ENCODE assay signal across 16 cellular contexts in genomic region chr4:10506077-10506476, GRCh38. TPM values are rescaled to one million over a fixed set of nuclear protein-coding genes. Genes with fewer than 3 reads are reported as not detected.
DNase-seq lines count a peak whose midpoint lies in the region; ATAC-seq and TF ChIP-seq lines count a peak whose summit lies in the region.
"Had no signal": no experiment of that assay in that cellular context is flagged by ENCODE, and none has a peak within 500 bp of the region (broad histone marks: within the 10 kb centered on the region; RNA-seq: fewer than 3 reads in every experiment).

No MANE protein-coding gene starts in this region.

- no peak overlapping the region for H2BK120ac ChIP-seq in H9 (ENCODE audit: low read depth, low read length, poor library complexity, severe bottlenecking)

- H4K20me1 ChIP-seq in HCT116 (ENCODE audit: insufficient read depth) (no peaks in the 10 kb centered on the region), H9 (ENCODE audit: control insufficient read depth, insufficient read depth, insufficient read length) (no peaks in the 10 kb centered on the region)

- H3K9ac ChIP-seq in HCT116 (ENCODE audit: low read length) (no peak overlapping the region), H9 (ENCODE audit: extremely low read depth, insufficient read length, low read length) (no peak overlapping the region)
- H3K9ac ChIP-seq: GM23248 had no signal

- no peak overlapping the region for H3K18ac ChIP-seq in H9 (ENCODE audit: insufficient read length, low read depth, low read length)

- H3K27me3 ChIP-seq in HCT116 (ENCODE audit: insufficient read depth, low read length) (no peaks in the 10 kb centered on the region), H9 (ENCODE audit: insufficient read depth, low read length) (no peaks in the 10 kb centered on the region)

- peaks cover 0 to 6% (median 0%) of the 10 kb centered on the region in 3 donors for H3K27me3 Mint-ChIP-seq in naive B cell
- peaks cover 13% of the 10 kb centered on the region for H3K27me3 Mint-ChIP-seq in H9 (ENCODE audit: low read depth)

- H2BK5ac ChIP-seq in H9 (ENCODE audit: insufficient read length, low read length), result no peak overlapping the region

- H3K9me3 Mint-ChIP-seq in naive B cell, result peaks cover 0 to 23% (median 13%) of the 10 kb centered on the region in 7 donors
- H3K9me3 Mint-ChIP-seq in H9, result peaks cover 0 to 4% of the 10 kb centered on the region in 2 experiments; a peak in 1 of 5 replicates

- no peak overlapping the region for H3K4me3 ChIP-seq in HCT116 (replicated peaks in 1 of 2; ENCODE audit: low read depth in 1 of 2, low read length in 2 of 2)
- H3K4me3 ChIP-seq: GM23248 had no signal

- H3K4me1 Mint-ChIP-seq in naive B cell (peaks cover 4 to 5% (median 4%) of the 10 kb centered on the region in 3 donors), H9 (peaks cover 3 to 6% of the 10 kb centered on the region in 2 experiments)

- H3K23me2 ChIP-seq in H9 (ENCODE audit: insufficient read length, low read depth, low read length, poor library complexity, severe bottlenecking), result no peaks in the 10 kb centered on the region

- CTCF ChIA-PET in HCT116 (lab: Charles Lee), result no interaction called here

- no peak overlapping the region for H3K14ac ChIP-seq in H9 (ENCODE audit: insufficient read depth, low read length)

- no CpG with 5 or more reads among the region's 4 CpGs for WGBS in H9 (ENCODE audit: extremely low coverage, insufficient read length, low lambda C conversion rate)

- peaks cover 0 to 5% of the 10 kb centered on the region in 2 donors for H3K36me3 Mint-ChIP-seq in naive B cell
- H3K36me3 Mint-ChIP-seq in H9 (ENCODE audit: insufficient read depth in 1 of 3, low read depth in 3 of 3), result no peaks in the 10 kb centered on the region

- H3K27ac Mint-ChIP-seq in naive B cell, result peak overlapping the region in 1 of 6 donors; percentile 36
- H3K27ac Mint-ChIP-seq in H9, result no peak overlapping the region
- H3K27ac Mint-ChIP-seq: T-helper 1 cell treated with Interleukin-12 subunit alpha and Interleukin-12 subunit beta and Interleukin-4 antibody, amounts not matched to agents 30 μg/mL and 1 μg/mL, for 36 hours had no signal

- H3K79me1 ChIP-seq in H9 (ENCODE audit: insufficient read depth, low read depth, low read length, poor library complexity, severe bottlenecking), result no peaks in the 10 kb centered on the region

- no peak overlapping the region for H4K91ac ChIP-seq in H9 (ENCODE audit: insufficient read length, low read depth, low read length)

- POLR2A ChIA-PET in HCT116 (lab: Charles Lee), result no interaction called here

- no peak overlapping the region for H2BK20ac ChIP-seq in H9 (ENCODE audit: low read depth, low read length, poor library complexity, severe bottlenecking)

- DNase-seq in HCT116 (ENCODE audit: low read depth, low spot score) (no peak), MV-4-11 (lab: John Stamatoyannopoulos, UW) (peak; percentile 56), SKM-1 treated with dmso at 0.1 percent for 144 hours (lab: John Stamatoyannopoulos, UW; ENCODE audit: unreplicated experiment) (peak; percentile 49), naive B cell (no peak), HCEC 1CT (no peak), NCI-H446 (lab: John Stamatoyannopoulos, UW) (no peak), epidermal melanocyte (ENCODE audit: insufficient read length, low spot score) (no peak), H9 (no peak)
- DNase-seq: C1 segment of cervical spinal cord, DMS79, GM23248, NCI-H1105, NCI-H187, NCI-H345, NCI-H69 had no signal

- no peak overlapping the region for H3K56ac ChIP-seq in H9 (ENCODE audit: insufficient read length, low read depth, low read length)

- H3K23ac ChIP-seq in H9 (ENCODE audit: insufficient read length, low read depth, low read length), result no peak overlapping the region

- intact Hi-C loops in HCT116 (cut with micrococcal nuclease), result no loop called here

- TF ChIP-seq POLR2A in HCT116 (IDR thresholded peaks at IDR 0.05; ENCODE audit: borderline replicate concordance, extremely low read depth, insufficient read depth, insufficient read length), result no peak

- RAD21 ChIA-PET in HCT116 (lab: Charles Lee; ENCODE audit: low non-redundant PET in 1 of 2, low total read pairs in 2 of 2, uncharacterized antibody in 2 of 2, unreplicated experiment in 2 of 2), result no interaction called here

- H3K79me2 ChIP-seq in HCT116 (ENCODE audit: insufficient read depth, low read length) (no peaks in the 10 kb centered on the region), H9 (ENCODE audit: insufficient read depth, low read length) (no peaks in the 10 kb centered on the region)

- H3T11ph ChIP-seq in H9 (ENCODE audit: low read length), result no peak overlapping the region

- H3K4me3 Mint-ChIP-seq in naive B cell, result no peak overlapping the region
- H3K4me3 Mint-ChIP-seq in H9, result no peak overlapping the region
- H3K4me3 Mint-ChIP-seq: T-helper 1 cell treated with Interleukin-12 subunit alpha and Interleukin-12 subunit beta and Interleukin-4 antibody, amounts not matched to agents 30 μg/mL and 1 μg/mL, for 36 hours had no signal

- no peak overlapping the region for H4K5ac ChIP-seq in H9 (ENCODE audit: insufficient read length, low read depth, low read length)

- H3K4me2 ChIP-seq in HCT116 (ENCODE audit: low read length) (no peak overlapping the region), H9 (ENCODE audit: insufficient read depth, insufficient read length, low read length) (no peak overlapping the region)

- no peaks in the 10 kb centered on the region for H3K9me3 ChIP-seq in HCT116 (ENCODE audit: control insufficient read depth in 1 of 2, insufficient read depth in 1 of 2, low read depth in 1 of 2, low read length in 2 of 2)
- no peaks in the 10 kb centered on the region for H3K9me3 ChIP-seq in H9 (ENCODE audit: control insufficient read depth, low read depth, low read length)

- no peak overlapping the region for H2BK12ac ChIP-seq in H9 (ENCODE audit: insufficient read length, low read depth, low read length)

- no peak overlapping the region for H2BK15ac ChIP-seq in H9 (ENCODE audit: low read depth, low read length)

- TF ChIP-seq CTCF in HCT116 (IDR thresholded peaks at IDR 0.05 in 2 of 3, conservative IDR thresholded peaks at IDR 0.05 in 1 of 3; ENCODE audit: borderline replicate concordance in 1 of 3, insufficient read depth in 1 of 3, low read depth in 2 of 3, low read length in 2 of 3) (no peak), H9 (conservative IDR thresholded peaks at IDR 0.05) (no peak)

- no peak overlapping the region for H2AK5ac ChIP-seq in H9 (ENCODE audit: insufficient read length, low read length)

- no TSS peak for BruUV-seq in HCT116 (replicated peaks; lab: Mats Ljungman, UMichigan)

- no peaks in the 10 kb centered on the region for H3K9me2 ChIP-seq in HCT116 (ENCODE audit: insufficient read depth)

- H3K36me3 ChIP-seq in HCT116 (ENCODE audit: control insufficient read depth in 1 of 2, insufficient read depth in 2 of 2, low read length in 2 of 2), result no peaks in the 10 kb centered on the region

- H3K27ac ChIP-seq in HCT116 (ENCODE audit: low read depth, low read length) (no peak overlapping the region), H9 (ENCODE audit: insufficient read length, low read depth, low read length) (no peak overlapping the region)
- H3K27ac ChIP-seq: GM23248 had no signal

- H2AFZ ChIP-seq in HCT116 (ENCODE audit: low read depth, low read length, poor library complexity, severe bottlenecking) (peak overlapping the region; percentile 9), H9 (ENCODE audit: low read length) (no peak overlapping the region)
- H2AFZ ChIP-seq: GM23248 had no signal

- no peaks in the 10 kb centered on the region for H3K4me1 ChIP-seq in HCT116 (ENCODE audit: control insufficient read depth in 1 of 2, insufficient read depth in 2 of 2, low read length in 2 of 2)
- H3K4me1 ChIP-seq in H9 (ENCODE audit: insufficient read depth, low read length), result no peaks in the 10 kb centered on the region

- ATAC-seq in HCT116 (no peak), naive B cell (ENCODE audit: low read depth in 2 of 2) (peak; percentile 60 to 68)

- H4K8ac ChIP-seq in H9 (replicated peaks; ENCODE audit: insufficient read length, low read depth, low read length), result no peak overlapping the region

- TF ChIP-seq RAD21 in HCT116 (IDR thresholded peaks at IDR 0.05; ENCODE audit: low read depth), result no peak

- H3K4ac ChIP-seq in H9 (ENCODE audit: low read depth, low read length), result no peak overlapping the region

TF ChIP-seq in HCT116, 20 proteins besides CTCF, POLR2A, EP300 and RAD21 (continues in another document):
- no peak for TF ChIP-seq ZNF274 (IDR thresholded peaks at IDR 0.05; ENCODE audit: low read depth, low read length)
- TF ChIP-seq ZBTB33 (IDR thresholded peaks at IDR 0.05; ENCODE audit: extremely low read depth, insufficient replicate concordance, low read length), result no peak
- TF ChIP-seq ATF3 (IDR thresholded peaks at IDR 0.05), result no peak
- no peak for TF ChIP-seq CBX3 (IDR thresholded peaks at IDR 0.05; ENCODE audit: low read depth)
- no peak for TF ChIP-seq ZFX (IDR thresholded peaks at IDR 0.05)
- TF ChIP-seq SP1 (IDR thresholded peaks at IDR 0.05; ENCODE audit: low read depth), result no peak
- no peak for TF ChIP-seq SRF (IDR thresholded peaks at IDR 0.05; ENCODE audit: low read depth)
- no peak for TF ChIP-seq SIN3A (IDR thresholded peaks at IDR 0.05; ENCODE audit: low read depth)
- no peak for TF ChIP-seq EGR1 (IDR thresholded peaks at IDR 0.05; ENCODE audit: low read depth)
- TF ChIP-seq YY1 (IDR thresholded peaks at IDR 0.05; ENCODE audit: extremely low read depth, insufficient replicate concordance, low read depth, low read length), result no peak
- no peak for TF ChIP-seq CEBPB (IDR thresholded peaks at IDR 0.05; ENCODE audit: low read depth)
- no peak for TF ChIP-seq POLR2AphosphoS5 (IDR thresholded peaks at IDR 0.05; ENCODE audit: low read depth, low read length)

RNA-seq across cellular contexts. Expression of gene ZNF518B, which starts 48.9 kb away (rescaled TPM):
- total RNA-seq in HCT116 (2021; ENCODE audit: unreplicated experiment), result 38.7 TPM
- 10.0 and 11.6 TPM in 2 replicates for polyA plus RNA-seq in HCT116 (2012)
- 10 to 100 TPM; 13.0 to 31.9 (median 19.0) TPM for polyA plus RNA-seq in naive B cell (ENCODE audit: low read depth in 6 of 6)
- total RNA-seq in H9 (2021), result 9.6 and 11.5 TPM in 2 replicates

Comparison
In these comparisons a context has a peak if more than half of its experiments do, and no peak if none do; other contexts are left out.
1. DNase-seq: peak in MV-4-11 (single experiment) and SKM-1 treated with dmso at 0.1 percent for 144 hours (single experiment); none in HCT116 (single experiment), naive B cell (single experiment), HCEC 1CT (single experiment), NCI-H446 (0 of 2), epidermal melanocyte (single experiment) and H9 (single experiment).